ENCODE assay signal across 9 cellular contexts in genomic region chrX:155632424-155633100, GRCh38. TPM values are rescaled to one million over a fixed set of nuclear protein-coding genes. Genes with fewer than 3 reads are reported as not detected.
A peak's percentile ranks its signal among the peaks of the same experiment; 100 is the strongest.
DNase-seq lines count a peak whose midpoint lies in the region; ATAC-seq, FAIRE-seq and TF ChIP-seq lines count a peak whose summit lies in the region.
"Had no signal": no experiment of that assay in that cellular context is flagged by ENCODE, and none has a peak within 500 bp of the region (broad histone marks: within the 10 kb centered on the region; RNA-seq: fewer than 3 reads in every experiment).

No MANE protein-coding gene starts in this region.

- H2AFZ ChIP-seq in Karpas-422 (ENCODE audit: low read length) = peak overlapping the region; percentile 37; the same call in 1 of the 2 replicates
- H2AFZ ChIP-seq in K562 (ENCODE audit: low read depth, low read length) = peak overlapping the region; percentile 7; the same call in 1 of the 2 replicates

- intact Hi-C loops in K562 (cut with micrococcal nuclease) = no loop called here

- peaks cover 6% of the 10 kb centered on the region for H3K27me3 Mint-ChIP-seq in activated T-cell treated with anti-CD3 and anti-CD28 coated beads, Interleukin-2, amount 50 U/mL, for 24 hours
- no peaks in the 10 kb centered on the region for H3K27me3 Mint-ChIP-seq in stimulated activated naive CD8-positive, alpha-beta T cell treated with anti-CD3 and anti-CD28 coated beads, Interleukin-15, amount 100 ng/mL, for 72 hours

- no peak for FAIRE-seq in K562 (lab: Jason Lieb, UNC)

- peaks cover 23% of the 10 kb centered on the region for H3K9me3 Mint-ChIP-seq in activated T-cell treated with anti-CD3 and anti-CD28 coated beads, Interleukin-2, amount 50 U/mL, for 24 hours
- H3K9me3 Mint-ChIP-seq in stimulated activated naive CD8-positive, alpha-beta T cell treated with anti-CD3 and anti-CD28 coated beads, Interleukin-15, amount 100 ng/mL, for 72 hours = peaks cover 11 to 12% of the 10 kb centered on the region in 2 donors

- no peak; the same call in 2 of the 3 replicates for ATAC-seq in K562
- peak; percentile 92 for ATAC-seq in stimulated activated naive CD8-positive, alpha-beta T cell treated with anti-CD3 and anti-CD28 coated beads, Interleukin-15, amount 100 ng/mL, for 72 hours

- TF ChIP-seq RAD21 in K562 (CRISPR knock-in tag; conservative IDR thresholded peaks at IDR 0.05 in 1 of 2, IDR thresholded peaks at IDR 0.05 in 1 of 2) = no peak

- TF ChIP-seq CTCF in K562 (IDR thresholded peaks at IDR 0.05 in 2 of 3, conservative IDR thresholded peaks at IDR 0.05 in 1 of 3; ENCODE audit: insufficient read depth in 2 of 3, low read depth in 1 of 3, low read length in 3 of 3) = no peak

- no peak for TF ChIP-seq POLR2A in K562 (conservative IDR thresholded peaks at IDR 0.05)

- H3K4me3 ChIP-seq in Karpas-422 (ENCODE audit: low read length) (peak overlapping the region; percentile 32), K562 (no peak overlapping the region)

- no peaks in the 10 kb centered on the region for H3K9me1 ChIP-seq in K562 (ENCODE audit: control insufficient read depth, insufficient read depth, low read length)

- H3K4me2 ChIP-seq in Karpas-422 (ENCODE audit: low read depth, low read length, poor library complexity, severe bottlenecking) (peak overlapping the region; percentile 39), K562 (ENCODE audit: insufficient read depth, low read length) (peak overlapping the region; percentile 34; the same call in 1 of the 2 replicates)

- H3K4me1 ChIP-seq in Karpas-422 (ENCODE audit: low read length) (no peaks in the 10 kb centered on the region), K562 (replicated peaks in 1 of 2; ENCODE audit: control insufficient read depth in 2 of 2, insufficient read depth in 2 of 2, low read length in 2 of 2) (no peaks in the 10 kb centered on the region)

- H3K9me3 ChIP-seq in Karpas-422 (ENCODE audit: low read length) = peaks cover 6% of the 10 kb centered on the region; the same call in 1 of the 2 replicates
- no peaks in the 10 kb centered on the region for H3K9me3 ChIP-seq in K562 (replicated peaks; ENCODE audit: control insufficient read depth, insufficient read depth, low read depth, low read length)

- no peak for TF ChIP-seq EP300 in K562 (IDR thresholded peaks at IDR 0.05; ENCODE audit: low read length)

- H3K4me1 Mint-ChIP-seq in activated T-cell treated with anti-CD3 and anti-CD28 coated beads, Interleukin-2, amount 50 U/mL, for 24 hours (ENCODE audit: low read depth) = peaks cover 9% of the 10 kb centered on the region
- peaks cover 5% of the 10 kb centered on the region for H3K4me1 Mint-ChIP-seq in stimulated activated naive CD8-positive, alpha-beta T cell treated with anti-CD3 and anti-CD28 coated beads, Interleukin-15, amount 100 ng/mL, for 72 hours

- H3K27me3 ChIP-seq in Karpas-422 (ENCODE audit: low read length) (no peaks in the 10 kb centered on the region), K562 (ENCODE audit: control insufficient read depth in 2 of 2, insufficient read depth in 2 of 2, low read length in 2 of 2) (no peaks in the 10 kb centered on the region)

- CTCF ChIA-PET in K562 (lab: Yijun Ruan, JAX; ENCODE audit: low intra/inter-chr PET ratio) = no interaction called here

- H3K27ac ChIP-seq in Karpas-422 (ENCODE audit: low read length) (no peak overlapping the region), K562 (ENCODE audit: extremely low read depth, low read depth, low read length) (no peak overlapping the region)

- in situ Hi-C loops in K562 (cut with MboI) = no loop called here

- 0 out of 2 replicates have a peak overlapping the region, but pooled peaks have one; percentile 9 for H3K9ac ChIP-seq in Karpas-422 (ENCODE audit: low read length)
- H3K9ac ChIP-seq in K562 (ENCODE audit: insufficient read depth in 1 of 2, low read depth in 2 of 2, low read length in 2 of 2) = no peak overlapping the region

- 38% methylated on average over 3 of the region's 3 CpGs for whole genome bisulfite sequencing in K562 (ENCODE audit: insufficient coverage, low coverage, missing lambda C conversion rate)

- no peaks in the 10 kb centered on the region for H4K20me1 ChIP-seq in Karpas-422 (ENCODE audit: insufficient read depth, low read depth, low read length)
- H4K20me1 ChIP-seq in K562 (replicated peaks; ENCODE audit: control insufficient read depth, insufficient read depth, low read length) = no peaks in the 10 kb centered on the region

- POLR2A ChIA-PET in K562 (lab: Yijun Ruan, JAX) = no interaction called here

- no TSS peak for BruUV-seq in K562 (replicated peaks; lab: Mats Ljungman, UMichigan)

- H3K79me2 ChIP-seq in Karpas-422 (ENCODE audit: low read length) = no peaks in the 10 kb centered on the region
- no peaks in the 10 kb centered on the region for H3K79me2 ChIP-seq in K562 (ENCODE audit: control insufficient read depth, insufficient read depth, low read length)

- H3K36me3 Mint-ChIP-seq in activated T-cell treated with anti-CD3 and anti-CD28 coated beads, Interleukin-2, amount 50 U/mL, for 24 hours (ENCODE audit: low read depth) = no peaks in the 10 kb centered on the region

- H3K36me3 ChIP-seq in Karpas-422 (ENCODE audit: insufficient read depth, low read length) (no peaks in the 10 kb centered on the region), K562 (ENCODE audit: control insufficient read depth, insufficient read depth, low read length) (no peaks in the 10 kb centered on the region)

- no peak for DNase-seq in activated T-cell treated with anti-CD3 and anti-CD28 coated beads, Interleukin-2, amount 50 U/mL, for 24 hours
- no peak for DNase-seq in activated T-cell treated with anti-CD3 and anti-CD28 coated beads for 4 hours
- DNase-seq in Karpas-422 = no peak
- no peak for DNase-seq in K562 (ENCODE audit: extremely low read depth in 1 of 4, low spot score in 3 of 4)
- DNase-seq in stimulated activated naive CD8-positive, alpha-beta T cell treated with anti-CD3 and anti-CD28 coated beads, Interleukin-15, amount 100 ng/mL, for 72 hours = peak in 1 of 2 donors; percentile 9
- DNase-seq in NCI-H748 treated with DMSO at 0.1 percent for 48 hours (lab: John Stamatoyannopoulos, UW) = no peak
- no peak for DNase-seq in effector CD4-positive, alpha-beta T cell
- no peak for DNase-seq in GM19240 (ENCODE audit: insufficient read length, low spot score)
- DNase-seq: NCI-H69 had no signal

- H3K9me2 ChIP-seq in Karpas-422 (replicated peaks; ENCODE audit: insufficient read depth, low read length) = no peaks in the 10 kb centered on the region

- peak overlapping the region; percentile 61 for H3K4me3 Mint-ChIP-seq in activated T-cell treated with anti-CD3 and anti-CD28 coated beads, Interleukin-2, amount 50 U/mL, for 24 hours
- H3K4me3 Mint-ChIP-seq in stimulated activated naive CD8-positive, alpha-beta T cell treated with anti-CD3 and anti-CD28 coated beads, Interleukin-15, amount 100 ng/mL, for 72 hours = peak overlapping the region; percentile 64 to 72

- peak overlapping the region; percentile 70 for H3K27ac Mint-ChIP-seq in activated T-cell treated with anti-CD3 and anti-CD28 coated beads, Interleukin-2, amount 50 U/mL, for 24 hours
- peak overlapping the region; percentile 42 to 90 for H3K27ac Mint-ChIP-seq in stimulated activated naive CD8-positive, alpha-beta T cell treated with anti-CD3 and anti-CD28 coated beads, Interleukin-15, amount 100 ng/mL, for 72 hours

TF ChIP-seq in K562, 482 proteins besides CTCF, POLR2A, EP300 and RAD21 (continues in another document):
- TF ChIP-seq GATA2 (CRISPR knock-in tag; IDR thresholded peaks at IDR 0.05) (no peak), FOXK2 (conservative IDR thresholded peaks at IDR 0.05 in 1 of 2, IDR thresholded peaks at IDR 0.05 in 1 of 2; ENCODE audit: low read depth in 2 of 2) (peak; percentile 62 to 77; a peak in 2 of 4 replicates), NR3C1 (CRISPR knock-in tag; IDR thresholded peaks at IDR 0.05) (no peak)

RNA-seq across cellular contexts. Expression of gene TMLHE, which starts 19.8 kb away (rescaled TPM):
- total RNA-seq in Karpas-422 (2014; rRNA removed; shearing (Covaris generic); ENCODE audit: low replicate concordance) = 18.3 and 36.2 TPM in 2 replicates
- total RNA-seq in K562 (2011; cell fraction: chromatin; rRNA removed; ENCODE audit: low replicate concordance) = 48.8 and 48.9 TPM in 2 replicates
- 31.9 and 35.7 TPM in 2 replicates for total RNA-seq in K562 (2011; cell fraction: nucleolus; rRNA removed)
- total RNA-seq in K562 (2011; cell fraction: nucleoplasm; rRNA removed) = 34.1 and 36.9 TPM in 2 replicates
- total RNA-seq in K562 (2014; rRNA removed) (6.5 and 6.9 TPM in 2 replicates), K562 (2014; rRNA removed; fragmentation: Illumina TruSeq; extraction: Trizol) (18.8 and 19.2 TPM in 2 replicates), K562 (2015; rRNA removed; fragmentation: Illumina TruSeq; extraction: Trizol) (14.4 and 18.0 TPM in 2 replicates), K562 (2021) (14.7 and 16.1 TPM in 2 replicates)
- polyA plus RNA-seq in K562 (2011; rRNA removed) (34.3 and 40.9 TPM in 2 replicates), K562 (2014; fragmentation: Illumina TruSeq; extraction: Trizol) (17.6 and 17.9 TPM in 2 replicates), K562 (2014; fragmentation: Nextera tagmentation; extraction: Ambion mirVana) (10 to 100 TPM; 15.9 to 18.6 TPM), K562 (2014; rRNA removed) (11.8 and 12.1 TPM in 2 replicates)
- 14.0 and 24.3 TPM in 2 replicates for polyA plus RNA-seq in K562 (2011; cell fraction: cytosol; rRNA removed)
- polyA plus RNA-seq in K562 (2011; cell fraction: nucleus; rRNA removed) = 27.4 and 41.2 TPM in 2 replicates
- polyA plus RNA-seq in K562 (2012) = 14.3 and 18.6 TPM in 2 replicates
- polyA minus RNA-seq in K562 (2011; rRNA and poly(A)+ RNA removed) = 53.2 and 63.3 TPM in 2 replicates
- 15.6 and 18.6 TPM in 2 replicates for polyA minus RNA-seq in K562 (2011; cell fraction: cytosol; rRNA and poly(A)+ RNA removed)
- 41.6 and 71.9 TPM in 2 replicates for polyA minus RNA-seq in K562 (2011; cell fraction: nucleus; rRNA and poly(A)+ RNA removed)

RNA-seq across cellular contexts. Expression of gene SPRY3, which starts 20.2 kb away (rescaled TPM):
- 0.11 and 0.63 TPM in 2 replicates for total RNA-seq in Karpas-422 (2014; rRNA removed; shearing (Covaris generic); ENCODE audit: low replicate concordance)
- 0.07 and 0.12 TPM in 2 replicates for total RNA-seq in K562 (2011; cell fraction: chromatin; rRNA removed; ENCODE audit: low replicate concordance)
- 0.13 and 0.17 TPM in 2 replicates for total RNA-seq in K562 (2011; cell fraction: nucleolus; rRNA removed)
- 0.07 and 0.23 TPM in 2 replicates for total RNA-seq in K562 (2011; cell fraction: nucleoplasm; rRNA removed)
- total RNA-seq in K562 (2014; rRNA removed) = 0.04 TPM in 1 of 2 replicates, not detected in the other
- 0.07 and 0.10 TPM in 2 replicates for total RNA-seq in K562 (2014; rRNA removed; fragmentation: Illumina TruSeq; extraction: Trizol)
- total RNA-seq in K562 (2015; rRNA removed; fragmentation: Illumina TruSeq; extraction: Trizol) = 0.08 and 0.14 TPM in 2 replicates
- total RNA-seq in K562 (2021) = 0.07 and 0.11 TPM in 2 replicates
- 0.10 and 0.12 TPM in 2 replicates for polyA plus RNA-seq in K562 (2011; rRNA removed)
- 0.06 and 0.07 TPM in 2 replicates for polyA plus RNA-seq in K562 (2011; cell fraction: cytosol; rRNA removed)
- 0.29 and 0.38 TPM in 2 replicates for polyA plus RNA-seq in K562 (2011; cell fraction: nucleus; rRNA removed)
- polyA plus RNA-seq in K562 (2012) = 0.08 and 0.10 TPM in 2 replicates
- 0.07 and 0.12 TPM in 2 replicates for polyA plus RNA-seq in K562 (2014; fragmentation: Illumina TruSeq; extraction: Trizol)
- polyA plus RNA-seq in K562 (2014; fragmentation: Nextera tagmentation; extraction: Ambion mirVana) = under 1 TPM; 0.03 to 0.07 TPM
- 0.07 and 0.08 TPM in 2 replicates for polyA plus RNA-seq in K562 (2014; rRNA removed)
- 0.18 and 0.24 TPM in 2 replicates for polyA minus RNA-seq in K562 (2011; rRNA and poly(A)+ RNA removed)
- not detected in 2 replicates for polyA minus RNA-seq in K562 (2011; cell fraction: cytosol; rRNA and poly(A)+ RNA removed)
- polyA minus RNA-seq in K562 (2011; cell fraction: nucleus; rRNA and poly(A)+ RNA removed) = 0.13 and 0.22 TPM in 2 replicates
